ENCODE assay signal across 1 cellular context in genomic region chr9:136024696-136025316, GRCh38.
TF ChIP-seq lines count a peak whose summit lies in the region.

No MANE protein-coding gene starts in this region.

TF ChIP-seq in GM23338, 12 proteins besides CTCF, POLR2A, EP300 and RAD21 (continued from another document):
- TF ChIP-seq, protein P1, sequence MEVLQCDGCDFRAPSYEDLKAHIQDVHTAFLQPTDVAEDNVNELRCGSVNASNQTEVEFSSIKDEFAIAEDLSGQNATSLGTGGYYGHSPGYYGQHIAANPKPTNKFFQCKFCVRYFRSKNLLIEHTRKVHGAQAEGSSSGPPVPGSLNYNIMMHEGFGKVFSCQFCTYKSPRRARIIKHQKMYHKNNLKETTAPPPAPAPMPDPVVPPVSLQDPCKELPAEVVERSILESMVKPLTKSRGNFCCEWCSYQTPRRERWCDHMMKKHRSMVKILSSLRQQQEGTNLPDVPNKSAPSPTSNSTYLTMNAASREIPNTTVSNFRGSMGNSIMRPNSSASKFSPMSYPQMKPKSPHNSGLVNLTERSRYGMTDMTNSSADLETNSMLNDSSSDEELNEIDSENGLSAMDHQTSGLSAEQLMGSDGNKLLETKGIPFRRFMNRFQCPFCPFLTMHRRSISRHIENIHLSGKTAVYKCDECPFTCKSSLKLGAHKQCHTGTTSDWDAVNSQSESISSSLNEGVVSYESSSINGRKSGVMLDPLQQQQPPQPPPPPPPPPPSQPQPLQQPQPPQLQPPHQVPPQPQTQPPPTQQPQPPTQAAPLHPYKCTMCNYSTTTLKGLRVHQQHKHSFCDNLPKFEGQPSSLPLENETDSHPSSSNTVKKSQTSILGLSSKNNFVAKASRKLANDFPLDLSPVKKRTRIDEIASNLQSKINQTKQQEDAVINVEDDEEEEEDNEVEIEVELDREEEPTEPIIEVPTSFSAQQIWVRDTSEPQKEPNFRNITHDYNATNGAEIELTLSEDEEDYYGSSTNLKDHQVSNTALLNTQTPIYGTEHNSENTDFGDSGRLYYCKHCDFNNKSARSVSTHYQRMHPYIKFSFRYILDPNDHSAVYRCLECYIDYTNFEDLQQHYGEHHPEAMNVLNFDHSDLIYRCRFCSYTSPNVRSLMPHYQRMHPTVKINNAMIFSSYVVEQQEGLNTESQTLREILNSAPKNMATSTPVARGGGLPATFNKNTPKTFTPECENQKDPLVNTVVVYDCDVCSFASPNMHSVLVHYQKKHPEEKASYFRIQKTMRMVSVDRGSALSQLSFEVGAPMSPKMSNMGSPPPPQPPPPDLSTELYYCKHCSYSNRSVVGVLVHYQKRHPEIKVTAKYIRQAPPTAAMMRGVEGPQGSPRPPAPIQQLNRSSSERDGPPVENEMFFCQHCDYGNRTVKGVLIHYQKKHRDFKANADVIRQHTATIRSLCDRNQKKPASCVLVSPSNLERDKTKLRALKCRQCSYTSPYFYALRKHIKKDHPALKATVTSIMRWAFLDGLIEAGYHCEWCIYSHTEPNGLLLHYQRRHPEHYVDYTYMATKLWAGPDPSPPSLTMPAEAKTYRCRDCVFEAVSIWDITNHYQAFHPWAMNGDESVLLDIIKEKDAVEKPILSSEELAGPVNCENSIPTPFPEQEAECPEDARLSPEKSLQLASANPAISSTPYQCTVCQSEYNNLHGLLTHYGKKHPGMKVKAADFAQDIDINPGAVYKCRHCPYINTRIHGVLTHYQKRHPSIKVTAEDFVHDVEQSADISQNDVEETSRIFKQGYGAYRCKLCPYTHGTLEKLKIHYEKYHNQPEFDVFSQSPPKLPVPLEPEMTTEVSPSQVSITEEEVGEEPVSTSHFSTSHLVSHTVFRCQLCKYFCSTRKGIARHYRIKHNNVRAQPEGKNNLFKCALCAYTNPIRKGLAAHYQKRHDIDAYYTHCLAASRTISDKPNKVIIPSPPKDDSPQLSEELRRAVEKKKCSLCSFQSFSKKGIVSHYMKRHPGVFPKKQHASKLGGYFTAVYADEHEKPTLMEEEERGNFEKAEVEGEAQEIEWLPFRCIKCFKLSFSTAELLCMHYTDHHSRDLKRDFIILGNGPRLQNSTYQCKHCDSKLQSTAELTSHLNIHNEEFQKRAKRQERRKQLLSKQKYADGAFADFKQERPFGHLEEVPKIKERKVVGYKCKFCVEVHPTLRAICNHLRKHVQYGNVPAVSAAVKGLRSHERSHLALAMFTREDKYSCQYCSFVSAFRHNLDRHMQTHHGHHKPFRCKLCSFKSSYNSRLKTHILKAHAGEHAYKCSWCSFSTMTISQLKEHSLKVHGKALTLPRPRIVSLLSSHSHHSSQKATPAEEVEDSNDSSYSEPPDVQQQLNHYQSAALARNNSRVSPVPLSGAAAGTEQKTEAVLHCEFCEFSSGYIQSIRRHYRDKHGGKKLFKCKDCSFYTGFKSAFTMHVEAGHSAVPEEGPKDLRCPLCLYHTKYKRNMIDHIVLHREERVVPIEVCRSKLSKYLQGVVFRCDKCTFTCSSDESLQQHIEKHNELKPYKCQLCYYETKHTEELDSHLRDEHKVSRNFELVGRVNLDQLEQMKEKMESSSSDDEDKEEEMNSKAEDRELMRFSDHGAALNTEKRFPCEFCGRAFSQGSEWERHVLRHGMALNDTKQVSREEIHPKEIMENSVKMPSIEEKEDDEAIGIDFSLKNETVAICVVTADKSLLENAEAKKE (CRISPR knock-in tag; IDR thresholded peaks at IDR 0.05) = no peak
- TF ChIP-seq ETS1 (IDR thresholded peaks at IDR 0.05) (no peak), EZH2phosphoT487 (IDR thresholded peaks at IDR 0.05; ENCODE audit: unreplicated experiment) (no peak), JUNB (IDR thresholded peaks at IDR 0.05; ENCODE audit: unreplicated experiment) (no peak), CREB1 (CRISPR knock-in tag; IDR thresholded peaks at IDR 0.05; ENCODE audit: low read depth) (no peak)
- TF ChIP-seq, protein P2, sequence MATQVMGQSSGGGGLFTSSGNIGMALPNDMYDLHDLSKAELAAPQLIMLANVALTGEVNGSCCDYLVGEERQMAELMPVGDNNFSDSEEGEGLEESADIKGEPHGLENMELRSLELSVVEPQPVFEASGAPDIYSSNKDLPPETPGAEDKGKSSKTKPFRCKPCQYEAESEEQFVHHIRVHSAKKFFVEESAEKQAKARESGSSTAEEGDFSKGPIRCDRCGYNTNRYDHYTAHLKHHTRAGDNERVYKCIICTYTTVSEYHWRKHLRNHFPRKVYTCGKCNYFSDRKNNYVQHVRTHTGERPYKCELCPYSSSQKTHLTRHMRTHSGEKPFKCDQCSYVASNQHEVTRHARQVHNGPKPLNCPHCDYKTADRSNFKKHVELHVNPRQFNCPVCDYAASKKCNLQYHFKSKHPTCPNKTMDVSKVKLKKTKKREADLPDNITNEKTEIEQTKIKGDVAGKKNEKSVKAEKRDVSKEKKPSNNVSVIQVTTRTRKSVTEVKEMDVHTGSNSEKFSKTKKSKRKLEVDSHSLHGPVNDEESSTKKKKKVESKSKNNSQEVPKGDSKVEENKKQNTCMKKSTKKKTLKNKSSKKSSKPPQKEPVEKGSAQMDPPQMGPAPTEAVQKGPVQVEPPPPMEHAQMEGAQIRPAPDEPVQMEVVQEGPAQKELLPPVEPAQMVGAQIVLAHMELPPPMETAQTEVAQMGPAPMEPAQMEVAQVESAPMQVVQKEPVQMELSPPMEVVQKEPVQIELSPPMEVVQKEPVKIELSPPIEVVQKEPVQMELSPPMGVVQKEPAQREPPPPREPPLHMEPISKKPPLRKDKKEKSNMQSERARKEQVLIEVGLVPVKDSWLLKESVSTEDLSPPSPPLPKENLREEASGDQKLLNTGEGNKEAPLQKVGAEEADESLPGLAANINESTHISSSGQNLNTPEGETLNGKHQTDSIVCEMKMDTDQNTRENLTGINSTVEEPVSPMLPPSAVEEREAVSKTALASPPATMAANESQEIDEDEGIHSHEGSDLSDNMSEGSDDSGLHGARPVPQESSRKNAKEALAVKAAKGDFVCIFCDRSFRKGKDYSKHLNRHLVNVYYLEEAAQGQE (IDR thresholded peaks at IDR 0.05; ENCODE audit: unreplicated experiment) = no peak
